1 cellular context compared by ENCODE assay signal in the genomic region with DNA sequence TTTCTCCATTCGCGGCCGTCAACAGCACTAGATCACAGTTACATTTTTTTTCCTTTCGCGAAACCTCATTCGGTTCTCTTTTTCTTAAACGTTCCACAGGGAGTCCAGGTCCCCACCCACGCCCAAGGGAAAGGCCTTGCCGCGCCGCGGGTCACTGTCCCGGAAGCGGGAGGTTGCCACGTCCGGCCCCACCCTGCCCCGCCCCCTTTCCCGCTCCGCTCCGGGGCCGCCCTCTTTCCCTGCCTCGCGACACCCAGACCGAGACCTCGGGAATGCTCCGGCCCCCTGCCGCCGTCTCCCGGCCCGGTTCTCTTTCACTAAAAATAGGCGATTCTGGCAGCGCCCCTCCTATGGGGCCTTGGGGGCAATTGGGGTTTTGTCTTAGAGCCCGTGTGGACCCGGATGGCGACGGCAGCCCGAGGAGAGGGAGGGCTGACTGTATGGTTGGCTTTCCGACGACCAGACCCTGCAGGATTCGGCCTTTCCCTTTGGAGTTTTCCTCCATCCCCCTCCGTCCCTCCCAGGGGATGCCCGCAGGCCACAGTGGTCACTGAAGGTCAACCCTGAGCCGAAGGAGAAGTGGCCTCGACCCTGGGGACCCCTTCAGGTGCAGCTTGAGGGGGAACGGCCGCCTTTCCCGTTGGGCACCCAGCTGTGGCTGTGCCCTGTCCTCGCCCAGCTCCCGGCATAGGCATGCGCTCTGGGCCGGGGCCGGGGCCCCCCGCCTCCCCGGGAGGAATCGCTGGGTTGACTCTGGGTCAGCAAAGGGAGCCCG.
TF ChIP-seq lines count a peak whose summit lies in the region.

No MANE protein-coding gene starts in this region.

TF ChIP-seq in HepG2, 621 proteins besides CTCF, POLR2A, EP300 and RAD21 (continued from another document and continues in another):
- no peak for TF ChIP-seq USF2 (IDR thresholded peaks at IDR 0.05; ENCODE audit: low read depth, low read length)
- no peak for TF ChIP-seq USF2 (CRISPR knock-in tag; IDR thresholded peaks at IDR 0.05; ENCODE audit: borderline replicate concordance)
- TF ChIP-seq HOXA7 (CRISPR knock-in tag; IDR thresholded peaks at IDR 0.05), result no peak
- no peak for TF ChIP-seq LCORL (IDR thresholded peaks at IDR 0.05)
- peak; percentile 37; the same call in 1 of the 2 replicates for TF ChIP-seq LCORL (CRISPR knock-in tag; IDR thresholded peaks at IDR 0.05)
- TF ChIP-seq BRF2 (CRISPR knock-in tag; IDR thresholded peaks at IDR 0.05), result no peak
- no peak for TF ChIP-seq CBFB (CRISPR knock-in tag; IDR thresholded peaks at IDR 0.05)
- no peak for TF ChIP-seq SMARCC2 (IDR thresholded peaks at IDR 0.05)
- 0 out of 2 replicates have a peak, but pooled peaks have one; percentile 4 for TF ChIP-seq ARHGAP35 (CRISPR knock-in tag; IDR thresholded peaks at IDR 0.05; ENCODE audit: borderline replicate concordance)
- no peak for TF ChIP-seq ZNF746 (CRISPR knock-in tag; IDR thresholded peaks at IDR 0.05)
- no peak for TF ChIP-seq NCOR1 (IDR thresholded peaks at IDR 0.05; ENCODE audit: borderline replicate concordance, low read length)
- no peak for TF ChIP-seq TBL1XR1 (IDR thresholded peaks at IDR 0.05; ENCODE audit: borderline replicate concordance, low read length, partially characterized antibody)
- no peak; the same call in 1 of the 2 replicates for TF ChIP-seq ZBTB7B (CRISPR knock-in tag; IDR thresholded peaks at IDR 0.05)
- TF ChIP-seq RNF2 (conservative IDR thresholded peaks at IDR 0.05; ENCODE audit: low read depth), result no peak; the same call in 1 of the 2 replicates
- TF ChIP-seq ZMYM3 (CRISPR knock-in tag; IDR thresholded peaks at IDR 0.05), result no peak
- TF ChIP-seq LBX2 (CRISPR knock-in tag; IDR thresholded peaks at IDR 0.05; ENCODE audit: borderline replicate concordance), result no peak
- TF ChIP-seq ZNF652 (CRISPR knock-in tag; IDR thresholded peaks at IDR 0.05; ENCODE audit: borderline replicate concordance, low read depth), result no peak
- TF ChIP-seq REST (IDR thresholded peaks at IDR 0.05; ENCODE audit: borderline replicate concordance in 1 of 2, low read depth in 1 of 2, low read length in 2 of 2), result no peak; a peak in 1 of 4 replicates
- no peak for TF ChIP-seq POGZ (CRISPR knock-in tag; IDR thresholded peaks at IDR 0.05)
- TF ChIP-seq TIGD3 (CRISPR knock-in tag; IDR thresholded peaks at IDR 0.05; ENCODE audit: borderline replicate concordance), result peak; percentile 38; the same call in 1 of the 2 replicates
- no peak for TF ChIP-seq MLLT10 (CRISPR knock-in tag; IDR thresholded peaks at IDR 0.05)
- TF ChIP-seq PREB (CRISPR knock-in tag; IDR thresholded peaks at IDR 0.05), result no peak
- no peak for TF ChIP-seq RFX1 (IDR thresholded peaks at IDR 0.05)
- TF ChIP-seq, protein P1, sequence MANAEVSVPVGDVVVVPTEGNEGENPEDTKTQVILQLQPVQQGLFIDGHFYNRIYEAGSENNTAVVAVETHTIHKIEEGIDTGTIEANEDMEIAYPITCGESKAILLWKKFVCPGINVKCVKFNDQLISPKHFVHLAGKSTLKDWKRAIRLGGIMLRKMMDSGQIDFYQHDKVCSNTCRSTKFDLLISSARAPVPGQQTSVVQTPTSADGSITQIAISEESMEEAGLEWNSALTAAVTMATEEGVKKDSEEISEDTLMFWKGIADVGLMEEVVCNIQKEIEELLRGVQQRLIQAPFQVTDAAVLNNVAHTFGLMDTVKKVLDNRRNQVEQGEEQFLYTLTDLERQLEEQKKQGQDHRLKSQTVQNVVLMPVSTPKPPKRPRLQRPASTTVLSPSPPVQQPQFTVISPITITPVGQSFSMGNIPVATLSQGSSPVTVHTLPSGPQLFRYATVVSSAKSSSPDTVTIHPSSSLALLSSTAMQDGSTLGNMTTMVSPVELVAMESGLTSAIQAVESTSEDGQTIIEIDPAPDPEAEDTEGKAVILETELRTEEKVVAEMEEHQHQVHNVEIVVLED (CRISPR knock-in tag; IDR thresholded peaks at IDR 0.05; ENCODE audit: borderline replicate concordance), result peak; percentile 67
- no peak for TF ChIP-seq SYNCRIP (IDR thresholded peaks at IDR 0.05; ENCODE audit: insufficient read depth, low read depth, low read length)
- TF ChIP-seq ZNF33B (CRISPR knock-in tag; IDR thresholded peaks at IDR 0.05), result peak; percentile 80; the same call in 1 of the 2 replicates
- no peak for TF ChIP-seq HOXA9 (CRISPR knock-in tag; IDR thresholded peaks at IDR 0.05; ENCODE audit: borderline replicate concordance)
- TF ChIP-seq TRIM22 (IDR thresholded peaks at IDR 0.05), result no peak
- TF ChIP-seq ZSCAN20 (CRISPR knock-in tag; IDR thresholded peaks at IDR 0.05; ENCODE audit: borderline replicate concordance), result no peak
- TF ChIP-seq, protein P2, sequence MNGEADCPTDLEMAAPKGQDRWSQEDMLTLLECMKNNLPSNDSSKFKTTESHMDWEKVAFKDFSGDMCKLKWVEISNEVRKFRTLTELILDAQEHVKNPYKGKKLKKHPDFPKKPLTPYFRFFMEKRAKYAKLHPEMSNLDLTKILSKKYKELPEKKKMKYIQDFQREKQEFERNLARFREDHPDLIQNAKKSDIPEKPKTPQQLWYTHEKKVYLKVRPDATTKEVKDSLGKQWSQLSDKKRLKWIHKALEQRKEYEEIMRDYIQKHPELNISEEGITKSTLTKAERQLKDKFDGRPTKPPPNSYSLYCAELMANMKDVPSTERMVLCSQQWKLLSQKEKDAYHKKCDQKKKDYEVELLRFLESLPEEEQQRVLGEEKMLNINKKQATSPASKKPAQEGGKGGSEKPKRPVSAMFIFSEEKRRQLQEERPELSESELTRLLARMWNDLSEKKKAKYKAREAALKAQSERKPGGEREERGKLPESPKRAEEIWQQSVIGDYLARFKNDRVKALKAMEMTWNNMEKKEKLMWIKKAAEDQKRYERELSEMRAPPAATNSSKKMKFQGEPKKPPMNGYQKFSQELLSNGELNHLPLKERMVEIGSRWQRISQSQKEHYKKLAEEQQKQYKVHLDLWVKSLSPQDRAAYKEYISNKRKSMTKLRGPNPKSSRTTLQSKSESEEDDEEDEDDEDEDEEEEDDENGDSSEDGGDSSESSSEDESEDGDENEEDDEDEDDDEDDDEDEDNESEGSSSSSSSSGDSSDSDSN (CRISPR knock-in tag; IDR thresholded peaks at IDR 0.05), result peak; percentile 74
- no peak for TF ChIP-seq SMYD3 (CRISPR knock-in tag; IDR thresholded peaks at IDR 0.05)
- TF ChIP-seq ZNF891 (CRISPR knock-in tag; IDR thresholded peaks at IDR 0.05), result no peak
- TF ChIP-seq JUNB (CRISPR knock-in tag; IDR thresholded peaks at IDR 0.05; ENCODE audit: borderline replicate concordance), result no peak
- TF ChIP-seq PCBP2 (optimal IDR thresholded peaks at IDR 0.05; ENCODE audit: low read depth, low read length, poor library complexity, severe bottlenecking), result no peak
- peak; percentile 63; the same call in 1 of the 2 replicates for TF ChIP-seq ZNF605 (CRISPR knock-in tag; IDR thresholded peaks at IDR 0.05)
- no peak; the same call in 1 of the 2 replicates for TF ChIP-seq ATF2 (CRISPR knock-in tag; IDR thresholded peaks at IDR 0.05)
- TF ChIP-seq ZSCAN12 (CRISPR knock-in tag; IDR thresholded peaks at IDR 0.05), result no peak
- TF ChIP-seq SIX4 (CRISPR knock-in tag; IDR thresholded peaks at IDR 0.05), result no peak
